In the genomic region with DNA sequence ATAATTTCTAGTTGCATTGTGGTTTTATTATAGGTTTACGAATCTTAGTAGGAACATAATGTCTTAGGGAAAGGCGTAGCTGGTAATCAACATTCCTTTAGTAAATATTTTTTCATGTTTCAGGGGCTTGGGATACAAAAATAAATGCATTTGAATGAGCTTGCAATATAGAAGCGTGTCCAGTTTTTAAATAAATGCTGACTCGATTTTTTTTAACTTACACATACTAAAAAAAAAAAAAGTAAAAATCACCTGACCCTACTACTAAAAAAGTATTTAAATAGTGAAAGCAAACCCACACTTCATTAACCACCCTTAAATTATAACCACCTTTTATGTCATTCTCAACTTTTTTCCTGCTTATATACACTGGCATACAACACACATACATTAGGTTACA, we compare ENCODE assay signal across 1 cellular context.
TF ChIP-seq lines count a peak whose summit lies in the region.

No MANE protein-coding gene starts in this region.

TF ChIP-seq in K562, 482 proteins besides CTCF, POLR2A, EP300 and RAD21 (continued from another document):
- TF ChIP-seq RUNX1 (IDR thresholded peaks at IDR 0.05; ENCODE audit: low read depth) (no peak), FOXK1 (CRISPR knock-in tag; IDR thresholded peaks at IDR 0.05; ENCODE audit: borderline replicate concordance) (no peak), ZBTB8A (IDR thresholded peaks at IDR 0.05; ENCODE audit: partially characterized antibody) (no peak), KLF13 (tag; IDR thresholded peaks at IDR 0.05; ENCODE audit: borderline replicate concordance, low read depth) (no peak)
- TF ChIP-seq, protein P1, sequence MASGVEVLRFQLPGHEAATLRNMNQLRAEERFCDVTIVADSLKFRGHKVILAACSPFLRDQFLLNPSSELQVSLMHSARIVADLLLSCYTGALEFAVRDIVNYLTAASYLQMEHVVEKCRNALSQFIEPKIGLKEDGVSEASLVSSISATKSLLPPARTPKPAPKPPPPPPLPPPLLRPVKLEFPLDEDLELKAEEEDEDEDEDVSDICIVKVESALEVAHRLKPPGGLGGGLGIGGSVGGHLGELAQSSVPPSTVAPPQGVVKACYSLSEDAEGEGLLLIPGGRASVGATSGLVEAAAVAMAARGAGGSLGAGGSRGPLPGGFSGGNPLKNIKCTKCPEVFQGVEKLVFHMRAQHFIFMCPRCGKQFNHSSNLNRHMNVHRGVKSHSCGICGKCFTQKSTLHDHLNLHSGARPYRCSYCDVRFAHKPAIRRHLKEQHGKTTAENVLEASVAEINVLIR (CRISPR knock-in tag; IDR thresholded peaks at IDR 0.05), result no peak
- TF ChIP-seq, protein P2, sequence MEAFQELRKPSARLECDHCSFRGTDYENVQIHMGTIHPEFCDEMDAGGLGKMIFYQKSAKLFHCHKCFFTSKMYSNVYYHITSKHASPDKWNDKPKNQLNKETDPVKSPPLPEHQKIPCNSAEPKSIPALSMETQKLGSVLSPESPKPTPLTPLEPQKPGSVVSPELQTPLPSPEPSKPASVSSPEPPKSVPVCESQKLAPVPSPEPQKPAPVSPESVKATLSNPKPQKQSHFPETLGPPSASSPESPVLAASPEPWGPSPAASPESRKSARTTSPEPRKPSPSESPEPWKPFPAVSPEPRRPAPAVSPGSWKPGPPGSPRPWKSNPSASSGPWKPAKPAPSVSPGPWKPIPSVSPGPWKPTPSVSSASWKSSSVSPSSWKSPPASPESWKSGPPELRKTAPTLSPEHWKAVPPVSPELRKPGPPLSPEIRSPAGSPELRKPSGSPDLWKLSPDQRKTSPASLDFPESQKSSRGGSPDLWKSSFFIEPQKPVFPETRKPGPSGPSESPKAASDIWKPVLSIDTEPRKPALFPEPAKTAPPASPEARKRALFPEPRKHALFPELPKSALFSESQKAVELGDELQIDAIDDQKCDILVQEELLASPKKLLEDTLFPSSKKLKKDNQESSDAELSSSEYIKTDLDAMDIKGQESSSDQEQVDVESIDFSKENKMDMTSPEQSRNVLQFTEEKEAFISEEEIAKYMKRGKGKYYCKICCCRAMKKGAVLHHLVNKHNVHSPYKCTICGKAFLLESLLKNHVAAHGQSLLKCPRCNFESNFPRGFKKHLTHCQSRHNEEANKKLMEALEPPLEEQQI (IDR thresholded peaks at IDR 0.05), result no peak
